ENCODE assay signal across 1 cellular context in the genomic region with DNA sequence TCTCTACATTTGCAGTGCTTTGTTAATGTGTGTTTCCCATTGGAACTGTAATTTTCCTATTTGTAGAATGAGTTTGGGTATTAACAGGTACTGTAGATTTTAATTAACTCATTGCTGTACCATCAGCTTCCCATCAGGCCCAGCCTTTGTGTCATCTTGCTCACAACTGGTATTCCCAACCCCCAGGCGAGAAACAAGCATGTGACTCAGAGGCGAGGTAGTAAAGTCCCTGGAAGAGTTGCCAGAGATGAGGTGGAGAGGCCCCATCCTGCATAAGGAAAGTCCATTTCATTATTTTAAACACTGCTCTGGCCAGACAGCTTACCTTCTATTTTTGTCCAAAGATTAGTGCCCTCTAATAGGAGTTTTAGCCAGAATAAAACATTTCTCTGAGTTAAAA.
TF ChIP-seq lines count a peak whose summit lies in the region.

No MANE protein-coding gene starts in this region.

TF ChIP-seq in H1, 55 proteins besides CTCF, POLR2A, EP300 and RAD21:
- TF ChIP-seq NANOG (IDR thresholded peaks at IDR 0.05; ENCODE audit: insufficient read depth, low read depth, low read length, poor library complexity, severe bottlenecking) (no peak), CREB1 (IDR thresholded peaks at IDR 0.05) (no peak), SIN3A (conservative IDR thresholded peaks at IDR 0.05 in 1 of 2, IDR thresholded peaks at IDR 0.05 in 1 of 2; ENCODE audit: low read depth in 1 of 2, low read length in 2 of 2) (no peak), ZNF274 (IDR thresholded peaks at IDR 0.05; ENCODE audit: borderline replicate concordance, extremely low read depth, low read length) (no peak), PHF8 (conservative IDR thresholded peaks at IDR 0.05; ENCODE audit: low read depth, low read length) (no peak), KDM5A (IDR thresholded peaks at IDR 0.05; ENCODE audit: low read length) (no peak), KDM1A (IDR thresholded peaks at IDR 0.05; ENCODE audit: borderline replicate concordance, low read length) (no peak), E2F6 (IDR thresholded peaks at IDR 0.05) (no peak), RXRA (IDR thresholded peaks at IDR 0.05; ENCODE audit: insufficient read depth, low read depth, low read length) (no peak)
